10 cellular contexts compared by ENCODE assay signal in genomic region chr3:117045143-117045542, GRCh38.
A peak's percentile ranks its signal among the peaks of the same experiment; 100 is the strongest.
DNase-seq lines count a peak whose midpoint lies in the region; FAIRE-seq and TF ChIP-seq lines count a peak whose summit lies in the region.
"Had no signal": no experiment of that assay in that cellular context is flagged by ENCODE, and none has a peak within 500 bp of the region (broad histone marks: within the 10 kb centered on the region; RNA-seq: fewer than 3 reads in every experiment).

No MANE protein-coding gene starts in this region.

- H3K27me3 ChIP-seq in hepatocyte (no peaks in the 10 kb centered on the region), small intestine (ENCODE audit: control insufficient read depth in 2 of 2, insufficient read depth in 2 of 2, low read length in 2 of 2) (no peaks in the 10 kb centered on the region)

- H3K79me2 ChIP-seq in hepatocyte = no peaks in the 10 kb centered on the region

- H4K20me1 ChIP-seq in hepatocyte (ENCODE audit: insufficient read depth, poor library complexity, severe bottlenecking) = no peaks in the 10 kb centered on the region

- no peaks in the 10 kb centered on the region for H3K36me3 ChIP-seq in hepatocyte (replicated peaks; ENCODE audit: insufficient read depth, low read depth)
- no peaks in the 10 kb centered on the region for H3K36me3 ChIP-seq in small intestine (ENCODE audit: control insufficient read depth in 2 of 2, insufficient read depth in 2 of 2, low read length in 2 of 2)

- H3K27ac ChIP-seq in hepatocyte (no peak overlapping the region), small intestine (ENCODE audit: low read depth in 1 of 2, low read length in 1 of 2) (no peak overlapping the region)

- no peak overlapping the region for H3K4me2 ChIP-seq in hepatocyte

- H3K9me3 ChIP-seq in hepatocyte (ENCODE audit: low read depth) (no peaks in the 10 kb centered on the region), small intestine (ENCODE audit: control insufficient read depth, low read depth) (no peaks in the 10 kb centered on the region)

- no peak overlapping the region for H3K4me3 ChIP-seq in hepatocyte
- H3K4me3 ChIP-seq in small intestine (ENCODE audit: low read depth in 1 of 2, low read length in 2 of 2) = no peak overlapping the region

- H3K9me2 ChIP-seq in hepatocyte (replicated peaks; ENCODE audit: insufficient read depth) = no peaks in the 10 kb centered on the region

- 0% methylated on average over 1 of the region's 1 CpG for WGBS in hepatocyte (ENCODE audit: low lambda C conversion rate, missing lambda C conversion rate)
- 0 to 1% (median 0%) methylated on average over 1 of the region's 1 CpG for WGBS in small intestine, 3 donors

- no peak overlapping the region for H2AFZ ChIP-seq in hepatocyte

- H3K4me1 ChIP-seq in hepatocyte (ENCODE audit: insufficient read depth) (no peaks in the 10 kb centered on the region), small intestine (ENCODE audit: control insufficient read depth in 2 of 2, insufficient read depth in 1 of 2, low read depth in 1 of 2, low read length in 1 of 2) (no peaks in the 10 kb centered on the region)

- no peak for TF ChIP-seq CTCF in hepatocyte (IDR thresholded peaks at IDR 0.05; ENCODE audit: poor library complexity)

- DNase-seq in NCI-H510A treated with DMSO at 0.1 percent for 48 hours (lab: John Stamatoyannopoulos, UW) (peak; percentile 20), NCI-H510A (lab: John Stamatoyannopoulos, UW) (no peak), NOMO-1 (lab: John Stamatoyannopoulos, UW; ENCODE audit: unreplicated experiment in 2 of 2) (peak; percentile 50 to 54), hepatocyte (ENCODE audit: low spot score) (peak; percentile 16), small intestine (peak; percentile 16), middle frontal gyrus (ENCODE audit: extremely low spot score, low spot score) (no peak), frontal cortex (ENCODE audit: low spot score in 2 of 2) (no peak), GF-D8 (lab: John Stamatoyannopoulos, UW) (no peak)
- DNase-seq: activated T-cell treated with anti-CD3 and anti-CD28 coated beads, Interleukin-2, amount 50 U/mL, for 1 hour had no signal

- FAIRE-seq in small intestine (lab: Jason Lieb, UNC) = no peak
- no peak for FAIRE-seq in frontal cortex (lab: Jason Lieb, UNC)
- FAIRE-seq: H54 had no signal

Comparison
In these comparisons a context has a peak if more than half of its experiments do, and no peak if none do; other contexts are left out.
1. DNase-seq: peak in NCI-H510A treated with DMSO at 0.1 percent for 48 hours (single experiment), NOMO-1 (2 of 2), hepatocyte (single experiment) and small intestine (single experiment); none in NCI-H510A (single experiment), middle frontal gyrus (single experiment), frontal cortex (0 of 2) and GF-D8 (single experiment).